ENCODE assay signal across 14 cellular contexts in genomic region chr2:195468771-195469170, GRCh38.
DNase-seq lines count a peak whose midpoint lies in the region; ATAC-seq and TF ChIP-seq lines count a peak whose summit lies in the region.
"Had no signal": no experiment of that assay in that cellular context is flagged by ENCODE, and none has a peak within 500 bp of the region (broad histone marks: within the 10 kb centered on the region; RNA-seq: fewer than 3 reads in every experiment).

No MANE protein-coding gene starts in this region.

- H2AFZ ChIP-seq in Karpas-422 (ENCODE audit: low read length): no peak overlapping the region

- H3K27me3 Mint-ChIP-seq in natural killer cell (ENCODE audit: low read depth in 2 of 2): no peaks in the 10 kb centered on the region
- H3K27me3 Mint-ChIP-seq: IgD-negative memory B cell had no signal

- H3K4me3 ChIP-seq in choroid plexus epithelial cell (ENCODE audit: low read depth, low read length) (no peak overlapping the region), Karpas-422 (ENCODE audit: low read length) (no peak overlapping the region)

- no peaks in the 10 kb centered on the region for H4K20me1 ChIP-seq in Karpas-422 (ENCODE audit: insufficient read depth, low read depth, low read length)

- TF ChIP-seq CTCF in choroid plexus epithelial cell (conservative IDR thresholded peaks at IDR 0.05; ENCODE audit: low read depth, low read length) (no peak), natural killer cell (IDR thresholded peaks at IDR 0.05) (no peak)

- no peaks in the 10 kb centered on the region for H3K36me3 ChIP-seq in Karpas-422 (ENCODE audit: insufficient read depth, low read length)

- intact Hi-C loops in natural killer cell (cut with micrococcal nuclease): no loop called here

- no peaks in the 10 kb centered on the region for H3K79me2 ChIP-seq in Karpas-422 (ENCODE audit: low read length)

- peak; percentile 22 for DNase-seq in choroid plexus epithelial cell (ENCODE audit: low read depth)
- DNase-seq in HCEC 1CT: no peak
- DNase-seq in Karpas-422: no peak
- no peak for DNase-seq in natural killer cell
- no peak for DNase-seq in OCI-M1 (lab: John Stamatoyannopoulos, UW)
- DNase-seq: amygdala, Calu3, NCI-H345, right cardiac atrium had no signal

- H3K36me3 Mint-ChIP-seq in natural killer cell: no peaks in the 10 kb centered on the region
- H3K36me3 Mint-ChIP-seq: IgD-negative memory B cell had no signal

- H3K4me3 Mint-ChIP-seq in natural killer cell: no peak overlapping the region
- H3K4me3 Mint-ChIP-seq: mesothelial cell of epicardium had no signal

- peaks cover 11% of the 10 kb centered on the region for H3K4me1 ChIP-seq in Karpas-422 (ENCODE audit: low read length)

- peaks cover 5 to 6% of the 10 kb centered on the region in 2 donors for H3K4me1 Mint-ChIP-seq in natural killer cell

- 0 out of 2 replicates have a peak, but pooled peaks cover 3% of the 10 kb centered on the region for H3K27me3 ChIP-seq in Karpas-422 (ENCODE audit: low read length)

- no peak overlapping the region for H3K9ac ChIP-seq in Karpas-422 (ENCODE audit: low read length)

- H3K9me3 ChIP-seq in Karpas-422 (ENCODE audit: low read length): peaks cover 4% of the 10 kb centered on the region; the same call in 1 of the 2 replicates

- ATAC-seq in GM19023 (IDR thresholded peaks at IDR 0.05; ENCODE audit: unreplicated experiment) (peak; percentile 67), GM21825 (IDR thresholded peaks at IDR 0.05; ENCODE audit: unreplicated experiment) (peak; percentile 80), HG03280 (IDR thresholded peaks at IDR 0.05; ENCODE audit: unreplicated experiment) (peak; percentile 83), natural killer cell (no peak)
- ATAC-seq: right cardiac atrium had no signal

- no peak overlapping the region for H3K4me2 ChIP-seq in Karpas-422 (ENCODE audit: low read depth, low read length, poor library complexity, severe bottlenecking)

- no peak overlapping the region for H3K27ac Mint-ChIP-seq in natural killer cell
- H3K27ac Mint-ChIP-seq: IgD-negative memory B cell, mesothelial cell of epicardium had no signal

- H3K9me3 Mint-ChIP-seq in natural killer cell: peaks cover 3 to 5% of the 10 kb centered on the region in 2 donors

- H3K27ac ChIP-seq in Karpas-422 (ENCODE audit: low read length): no peak overlapping the region

- H3K9me2 ChIP-seq in Karpas-422 (replicated peaks; ENCODE audit: insufficient read depth, low read length): no peaks in the 10 kb centered on the region

Comparison
In these comparisons a context has a peak if more than half of its experiments do, and no peak if none do; other contexts are left out.
1. ATAC-seq: peak in GM19023 (single experiment), GM21825 (single experiment) and HG03280 (single experiment); none in natural killer cell (0 of 3).